Comparison of ENCODE assay signal across 8 cellular contexts in the genomic region with DNA sequence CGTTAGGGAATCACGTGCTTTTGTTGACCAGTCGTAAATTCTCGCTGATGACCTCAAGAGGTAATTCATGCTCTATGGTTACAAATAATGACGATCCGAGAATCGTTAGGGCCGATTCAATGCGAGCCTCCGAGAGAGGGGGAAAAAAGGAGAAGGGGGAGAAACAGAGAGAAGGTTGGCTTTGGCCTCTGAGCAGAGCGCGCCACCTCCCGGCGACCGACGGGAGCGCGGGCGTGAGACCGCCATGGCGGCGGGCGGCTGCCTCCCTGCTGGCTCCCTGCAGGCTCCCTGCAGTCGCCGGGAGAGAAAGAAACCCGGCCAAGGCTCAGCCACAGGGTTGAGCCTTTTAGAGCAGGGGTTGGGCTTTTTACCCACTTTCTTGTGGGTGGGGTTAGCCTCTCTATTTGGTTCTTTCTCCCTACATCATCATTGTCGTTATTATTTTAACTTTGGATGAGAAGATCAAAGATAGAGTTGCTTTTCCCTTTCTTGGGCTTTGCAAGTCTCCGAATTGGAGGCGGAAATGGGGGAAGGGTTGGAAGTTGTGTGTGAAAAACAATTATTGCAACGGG. TPM values are rescaled to one million over a fixed set of nuclear protein-coding genes. Genes with fewer than 3 reads are reported as not detected.
DNase-seq lines count a peak whose midpoint lies in the region; ATAC-seq and TF ChIP-seq lines count a peak whose summit lies in the region.

No MANE protein-coding gene starts in this region.

- peak overlapping the region; percentile 83 for H3K4me2 ChIP-seq in IMR-90 (ENCODE audit: low read depth, low read length)

- H3K4me3 ChIP-seq in IMR-90 (ENCODE audit: insufficient read depth, low read depth, low read length) (peak overlapping the region; percentile 91), Panc1 (ENCODE audit: low read depth in 2 of 2, low read length in 2 of 2) (peak overlapping the region; percentile 70 to 99), fibroblast of the aortic adventitia (ENCODE audit: low read depth, low read length) (peak overlapping the region; percentile 63), ovary (peak overlapping the region; percentile 27), upper lobe of left lung (peak overlapping the region in 3 of 4 donors; percentile 38 to 50 (median 50))

- H2BK20ac ChIP-seq in IMR-90 (ENCODE audit: low read depth, low read length) = peak overlapping the region; percentile 53; the same call in 1 of the 2 replicates

- POLR2A ChIA-PET in IMR-90 (lab: Charles Lee; ENCODE audit: unreplicated experiment) (interaction anchor here (0.6 to 3.1 kb wide), 7 partner anchors 16 to 258 kb away, joined by 3 to 25 read pairs (median 5); no protein-coding TSS in a partner anchor), Panc1 (lab: Charles Lee) (interaction anchor here (0.7 to 1.0 kb wide), 6 partner anchors 10 to 370 kb away, joined by 3 to 11 read pairs (median 6); no protein-coding TSS in a partner anchor)

- peak overlapping the region; percentile 78 for H2AFZ ChIP-seq in IMR-90 (replicated peaks; ENCODE audit: low read length, poor library complexity)

- no peak for TF ChIP-seq EP300 in ovary (IDR thresholded peaks at IDR 0.05)
- TF ChIP-seq EP300 in upper lobe of left lung (IDR thresholded peaks at IDR 0.05) = no peak

- peak overlapping the region; percentile 98 for H3K23ac ChIP-seq in IMR-90 (ENCODE audit: low read depth, low read length)

- in situ Hi-C loops in IMR-90 (cut with MboI; ENCODE audit: low sequenced_read_pairs) = loop anchor here (10.0 kb wide), 1 partner anchor 569 kb away; no protein-coding TSS in a partner anchor
- in situ Hi-C loops in Panc1 (cut with HindIII; ENCODE audit: low pct_unique_long_range_greater_than_20kb, low sequenced_read_pairs) = no loop called here

- peaks cover 12% of the 10 kb centered on the region for H3K4me1 ChIP-seq in IMR-90 (ENCODE audit: control insufficient read depth, insufficient read depth, low read length)
- peaks cover 64% of the 10 kb centered on the region for H3K4me1 ChIP-seq in Panc1 (ENCODE audit: control insufficient read depth, insufficient read depth, low read length)
- no peaks in the 10 kb centered on the region for H3K4me1 ChIP-seq in ovary (ENCODE audit: insufficient read depth)
- H3K4me1 ChIP-seq in upper lobe of left lung = peaks cover 25 to 49% (median 33%) of the 10 kb centered on the region in 4 donors

- H2AK5ac ChIP-seq in IMR-90 (ENCODE audit: low read depth, low read length) = no peak overlapping the region

- H3K27me3 ChIP-seq in IMR-90 (ENCODE audit: control insufficient read depth, insufficient read depth, low read length) = no peaks in the 10 kb centered on the region
- no peaks in the 10 kb centered on the region for H3K27me3 ChIP-seq in Panc1 (ENCODE audit: control insufficient read depth, insufficient read depth, low read length)
- H3K27me3 ChIP-seq in ovary = peaks cover 2% of the 10 kb centered on the region
- peaks cover 0 to 62% (median 32%) of the 10 kb centered on the region in 4 donors for H3K27me3 ChIP-seq in upper lobe of left lung

- H3K18ac ChIP-seq in IMR-90 (ENCODE audit: low read depth, low read length) = peak overlapping the region; percentile 58

- H4K5ac ChIP-seq in IMR-90 (ENCODE audit: low read depth, low read length) = peak overlapping the region; percentile 78

- H2BK5ac ChIP-seq in IMR-90 (ENCODE audit: low read depth, low read length, poor library complexity, severe bottlenecking) = peak overlapping the region; percentile 95

- peak overlapping the region; percentile 93 for H4K91ac ChIP-seq in IMR-90 (ENCODE audit: insufficient read depth, low read depth, low read length)

- H3K9me3 ChIP-seq in IMR-90 (ENCODE audit: control insufficient read depth, insufficient read depth, low read length) = no peaks in the 10 kb centered on the region
- no peaks in the 10 kb centered on the region for H3K9me3 ChIP-seq in Panc1 (ENCODE audit: control insufficient read depth, insufficient read depth, low read depth, low read length)
- peaks cover 0 to 8% of the 10 kb centered on the region in 2 donors for H3K9me3 ChIP-seq in ovary
- H3K9me3 ChIP-seq in upper lobe of left lung = no peaks in the 10 kb centered on the region

- H4K8ac ChIP-seq in IMR-90 (ENCODE audit: low read depth in 2 of 2, low read length in 2 of 2) = peak overlapping the region; percentile 81 to 90; a peak in 3 of 4 replicates

- peaks cover 14% of the 10 kb centered on the region; the same call in 1 of the 2 replicates for H3K36me3 ChIP-seq in IMR-90 (ENCODE audit: control insufficient read depth, insufficient read depth, low read length)
- H3K36me3 ChIP-seq in Panc1 (ENCODE audit: control insufficient read depth, insufficient read depth, low read length) = no peaks in the 10 kb centered on the region; the same call in 1 of the 2 replicates
- no peaks in the 10 kb centered on the region for H3K36me3 ChIP-seq in ovary
- H3K36me3 ChIP-seq in upper lobe of left lung = no peaks in the 10 kb centered on the region

- H3K9ac ChIP-seq in IMR-90 (ENCODE audit: low read depth, low read length) = peak overlapping the region; percentile 82

- H2BK120ac ChIP-seq in IMR-90 (ENCODE audit: low read depth, low read length) = peak overlapping the region; percentile 79

- dilution Hi-C loops in IMR-90 (cut with HindIII; ENCODE audit: low sequenced_read_pairs, unreplicated experiment) = no loop called here

- intact Hi-C loops in IMR-90 (cut with micrococcal nuclease) (loop anchor here (1.0 to 2.0 kb wide), 2 partner anchors 23 to 258 kb away; no protein-coding TSS in a partner anchor), Panc1 (cut with micrococcal nuclease; ENCODE audit: unreplicated experiment) (no loop called here), ovary (cut with DNase I) (loop anchor here in 1 of 4 donors (10.0 kb wide), 1 partner anchor 239 kb away; no protein-coding TSS in a partner anchor)

- H3K27ac ChIP-seq in IMR-90 (ENCODE audit: insufficient read depth, low read length) (peak overlapping the region; percentile 96), Panc1 (ENCODE audit: low read length) (peak overlapping the region; percentile 99), ovary (no peak overlapping the region), upper lobe of left lung (peak overlapping the region; percentile 66 to 90 (median 90))

- H2AK9ac ChIP-seq in IMR-90 (replicated peaks; ENCODE audit: low read depth, low read length, poor library complexity) = peak overlapping the region; percentile 38

- WGBS in IMR-90 (ENCODE audit: extremely low coverage in 2 of 2, insufficient read length in 1 of 2), 2 experiments = 2% methylated on average over 11 of the region's 30 CpGs; no CpG with 5 or more reads in 1 of the 2 experiments
- WGBS in ovary, 3 donors = 3 to 4% (median 3%) methylated on average over 30 of the region's 30 CpGs
- WGBS in upper lobe of left lung, 2 donors = 4% methylated on average over 29 to 30 of the region's 30 CpGs

- TF ChIP-seq CTCF in IMR-90 (conservative IDR thresholded peaks at IDR 0.05; ENCODE audit: low read depth, low read length) (peak; percentile 98), Panc1 (IDR thresholded peaks at IDR 0.05) (peak; percentile 100), fibroblast of the aortic adventitia (IDR thresholded peaks at IDR 0.05; ENCODE audit: insufficient read depth, low read length) (peak; percentile 86), ovary (IDR thresholded peaks at IDR 0.05) (peak in 1 of 3 donors; percentile 21), upper lobe of left lung (IDR thresholded peaks at IDR 0.05) (peak; percentile 83 to 92 (median 88))

- H4K20me1 ChIP-seq in IMR-90 (ENCODE audit: insufficient read depth, low read length) = peaks cover 7% of the 10 kb centered on the region; the same call in 1 of the 2 replicates

- TF ChIP-seq POLR2A in IMR-90 (IDR thresholded peaks at IDR 0.05; ENCODE audit: low read depth, low read length) (peak; percentile 67), ovary (IDR thresholded peaks at IDR 0.05) (no peak), upper lobe of left lung (IDR thresholded peaks at IDR 0.05) (peak in 1 of 4 donors; percentile 12)

- peak; percentile 48 for ATAC-seq in IMR-90 (ENCODE audit: low read depth)
- ATAC-seq in Panc1 = peak; percentile 51
- ATAC-seq in upper lobe of left lung (ENCODE audit: low FRiP score in 2 of 2) = peak; percentile 61 to 85
- ATAC-seq in HG03159 (IDR thresholded peaks at IDR 0.05; ENCODE audit: unreplicated experiment) = no peak

- H3K79me1 ChIP-seq in IMR-90 (ENCODE audit: low read depth in 1 of 2, low read length in 2 of 2) = peaks cover 6 to 8% of the 10 kb centered on the region in 2 experiments; a peak in 3 of 4 replicates

- peak overlapping the region; percentile 100 for H3K56ac ChIP-seq in IMR-90 (ENCODE audit: extremely low read depth, insufficient read depth, low read length)

- H3K9me1 ChIP-seq in IMR-90 (ENCODE audit: insufficient read depth, low read length) = no peaks in the 10 kb centered on the region

- DNase-seq in DMS153 (lab: John Stamatoyannopoulos, UW) = peak; percentile 95
- DNase-seq in IMR-90 = peak; percentile 99
- no peak for DNase-seq in Panc1 (ENCODE audit: low read depth, low spot score)
- DNase-seq in activated T-cell treated with anti-CD3 and anti-CD28 coated beads, Interleukin-2, amount 50 U/mL, for 48 hours = peak; percentile 87 to 92
- peak; percentile 84 for DNase-seq in fibroblast of the aortic adventitia (ENCODE audit: low read depth)
- peak in 2 of 5 donors; percentile 41 to 57 for DNase-seq in ovary
- peak; percentile 65 to 97 for DNase-seq in upper lobe of left lung

- peak overlapping the region; percentile 69 for H3K14ac ChIP-seq in IMR-90 (replicated peaks; ENCODE audit: low read depth, low read length)

- TF ChIP-seq RAD21 in IMR-90 (IDR thresholded peaks at IDR 0.05; ENCODE audit: low read length) = peak; percentile 93

- CTCF ChIA-PET in IMR-90 (lab: Yijun Ruan, JAX) = interaction anchor here (0.6 to 1.8 kb wide), 4 partner anchors 11 to 243 kb away, joined by 4 to 6 read pairs (median 5); no protein-coding TSS in a partner anchor
- CTCF ChIA-PET in Panc1 (lab: Charles Lee) = interaction anchor here (0.6 to 1.5 kb wide), 7 partner anchors 15 to 672 kb away, joined by 3 to 8 read pairs (median 3); no protein-coding TSS in a partner anchor

- H3K4ac ChIP-seq in IMR-90 (ENCODE audit: low read depth, low read length) = peak overlapping the region; percentile 91

- no TSS peak for BruUV-seq in IMR-90 (replicated peaks; lab: Mats Ljungman, UMichigan)
- BruUV-seq in Panc1 (replicated peaks; lab: Mats Ljungman, UMichigan) = no TSS peak

- 0 out of 3 replicates have a peak overlapping the region, but pooled peaks have one; percentile 22 for H2BK15ac ChIP-seq in IMR-90 (ENCODE audit: low read depth, low read length)

RNA-seq across cellular contexts. Expression of gene HOXB5, which starts 0.3 kb away (rescaled TPM):
- 0.54 and 0.56 TPM in 2 replicates for total RNA-seq in IMR-90 (2012; rRNA removed)
- 18.0 and 18.1 TPM in 2 replicates for polyA plus RNA-seq in IMR-90 (2012; rRNA removed)
- polyA plus RNA-seq in IMR-90 (2012; cell fraction: cytosol; rRNA removed) = 19.7 and 32.7 TPM in 2 replicates
- polyA plus RNA-seq in IMR-90 (2012; cell fraction: nucleus; rRNA removed; ENCODE audit: low replicate concordance) = 13.4 and 16.5 TPM in 2 replicates
- 67.2 TPM for total RNA-seq in Panc1 (2021; ENCODE audit: unreplicated experiment)
- 64.4 TPM for polyA plus RNA-seq in Panc1 (2012; ENCODE audit: insufficient read length)
- 0.27 and 0.57 TPM in 2 replicates for total RNA-seq in fibroblast of the aortic adventitia (ENCODE audit: low replicate concordance)
- total RNA-seq in ovary = 1 to 10 TPM in 2 of 7 donors, under 1 TPM in 4, not detected in 1; 0.20 to 2.8 (median 0.66) TPM
- under 1 TPM; 0.04 to 0.53 TPM for polyA plus RNA-seq in ovary
- 1 to 10 TPM in 4 of 6 donors, under 1 TPM in 2; 0.39 to 5.0 (median 1.5) TPM for total RNA-seq in upper lobe of left lung

RNA-seq across cellular contexts. Expression of gene HOXB3, which starts 3.9 kb away (rescaled TPM):
- 6.3 and 8.6 TPM in 2 replicates for total RNA-seq in IMR-90 (2012; rRNA removed)
- polyA plus RNA-seq in IMR-90 (2012; rRNA removed) = 59.6 and 76.4 TPM in 2 replicates
- polyA plus RNA-seq in IMR-90 (2012; cell fraction: cytosol; rRNA removed) = 31.9 and 71.7 TPM in 2 replicates
- polyA plus RNA-seq in IMR-90 (2012; cell fraction: nucleus; rRNA removed; ENCODE audit: low replicate concordance) = 383 and 595 TPM in 2 replicates
- 127 TPM for total RNA-seq in Panc1 (2021; ENCODE audit: unreplicated experiment)
- polyA plus RNA-seq in Panc1 (2012; ENCODE audit: insufficient read length) = 113 TPM
- 9.7 and 14.2 TPM in 2 replicates for total RNA-seq in fibroblast of the aortic adventitia (ENCODE audit: low replicate concordance)
- 10 to 100 TPM in 2 of 7 donors, 1 to 10 TPM in 3, under 1 TPM in 2; 0.43 to 10.7 (median 2.7) TPM for total RNA-seq in ovary
- polyA plus RNA-seq in ovary = 1 to 10 TPM in 1 of 2 donors, under 1 TPM in 1; 0.48 to 4.7 TPM
- total RNA-seq in upper lobe of left lung = 10 to 100 TPM in 2 of 6 donors, 1 to 10 TPM in 4; 2.9 to 12.6 (median 7.9) TPM

RNA-seq across cellular contexts. Expression of gene HOXB6, which starts 10.9 kb away (rescaled TPM):
- total RNA-seq in IMR-90 (2012; rRNA removed) = 11.1 and 11.9 TPM in 2 replicates
- polyA plus RNA-seq in IMR-90 (2012; rRNA removed) = 42.2 and 48.1 TPM in 2 replicates
- 66.4 and 75.0 TPM in 2 replicates for polyA plus RNA-seq in IMR-90 (2012; cell fraction: cytosol; rRNA removed)
- polyA plus RNA-seq in IMR-90 (2012; cell fraction: nucleus; rRNA removed; ENCODE audit: low replicate concordance) = 27.7 and 38.2 TPM in 2 replicates
- total RNA-seq in Panc1 (2021; ENCODE audit: unreplicated experiment) = 196 TPM
- 167 TPM for polyA plus RNA-seq in Panc1 (2012; ENCODE audit: insufficient read length)
- total RNA-seq in fibroblast of the aortic adventitia (ENCODE audit: low replicate concordance) = 0.63 and 13.1 TPM in 2 replicates
- 10 to 100 TPM in 1 of 7 donors, 1 to 10 TPM in 4, under 1 TPM in 2; 0.25 to 10.3 (median 1.7) TPM for total RNA-seq in ovary
- under 1 TPM; 0.25 to 0.73 TPM for polyA plus RNA-seq in ovary
- 10 to 100 TPM in 2 of 6 donors, 1 to 10 TPM in 4; 1.1 to 11.3 (median 7.0) TPM for total RNA-seq in upper lobe of left lung

RNA-seq across cellular contexts. Expression of gene HOXB4, which starts 15.8 kb away (rescaled TPM):
- 1.9 and 2.0 TPM in 2 replicates for total RNA-seq in IMR-90 (2012; rRNA removed)
- 7.8 and 8.5 TPM in 2 replicates for polyA plus RNA-seq in IMR-90 (2012; rRNA removed)
- polyA plus RNA-seq in IMR-90 (2012; cell fraction: cytosol; rRNA removed) = 2.2 and 4.1 TPM in 2 replicates
- polyA plus RNA-seq in IMR-90 (2012; cell fraction: nucleus; rRNA removed; ENCODE audit: low replicate concordance) = 17.8 and 38.5 TPM in 2 replicates
- total RNA-seq in Panc1 (2021; ENCODE audit: unreplicated experiment) = 27.9 TPM
- 19.4 TPM for polyA plus RNA-seq in Panc1 (2012; ENCODE audit: insufficient read length)
- total RNA-seq in fibroblast of the aortic adventitia (ENCODE audit: low replicate concordance) = 3.8 and 7.0 TPM in 2 replicates
- 1 to 10 TPM in 3 of 7 donors, under 1 TPM in 4; 0.18 to 3.4 (median 0.87) TPM for total RNA-seq in ovary
- polyA plus RNA-seq in ovary = 1 to 10 TPM in 1 of 2 donors, under 1 TPM in 1; 0.13 to 1.3 TPM
- total RNA-seq in upper lobe of left lung = 1 to 10 TPM in 4 of 6 donors, under 1 TPM in 2; 0.61 to 5.6 (median 2.0) TPM

RNA-seq across cellular contexts. Expression of gene HOXB7, which starts 16.9 kb away (rescaled TPM):
- total RNA-seq in IMR-90 (2012; rRNA removed) (1.8 and 3.3 TPM in 2 replicates), Panc1 (2021; ENCODE audit: unreplicated experiment) (44.0 TPM), fibroblast of the aortic adventitia (ENCODE audit: low replicate concordance) (0.18 and 4.7 TPM in 2 replicates), ovary (1 to 10 TPM in 4 of 7 donors, under 1 TPM in 3; 0.23 to 2.9 (median 1.3) TPM), upper lobe of left lung (1 to 10 TPM in 5 of 6 donors, not detected in 1; 1.1 to 3.7 (median 1.3) TPM)
- polyA plus RNA-seq in IMR-90 (2012; rRNA removed) (6.7 and 7.5 TPM in 2 replicates), ovary (1 to 10 TPM in 1 of 2 donors, under 1 TPM in 1; 0.48 to 6.9 TPM)
- polyA plus RNA-seq in IMR-90 (2012; cell fraction: cytosol; rRNA removed) = 5.2 and 6.4 TPM in 2 replicates
- polyA plus RNA-seq in IMR-90 (2012; cell fraction: nucleus; rRNA removed; ENCODE audit: low replicate concordance) = 1.8 and 2.6 TPM in 2 replicates
- polyA plus RNA-seq in Panc1 (2012; ENCODE audit: insufficient read length) = 36.5 TPM

Comparison
In these comparisons a context has a peak if more than half of its experiments do, and no peak if none do; other contexts are left out.
1. H3K27ac ChIP-seq: peak in IMR-90 (single experiment), Panc1 (single experiment) and upper lobe of left lung (4 of 4); none in ovary (0 of 2).
2. H3K4me3 ChIP-seq: peak in every context shown above with its lines; median percentile 91 in IMR-90; 84 in Panc1; 63 in fibroblast of the aortic adventitia; 50 in upper lobe of left lung; 27 in ovary.
3. RNA of gene HOXB5, which starts 0.3 kb away (total RNA-seq): 67.2 TPM in Panc1 (single experiment); 0.39 to 5.0 TPM in upper lobe of left lung, 0.54 to 0.56 TPM in IMR-90, 0.20 to 2.8 TPM in ovary and 0.27 to 0.57 TPM in fibroblast of the aortic adventitia; every median in the first group is over 10 times any median in the second.
4. RNA of gene HOXB6, which starts 10.9 kb away (total RNA-seq): 196 TPM in Panc1 (single experiment); 11.1 to 11.9 TPM in IMR-90, 1.1 to 11.3 TPM in upper lobe of left lung, 0.25 to 10.3 TPM in ovary and 0.63 to 13.1 TPM in fibroblast of the aortic adventitia; every median in the first group is over 10 times any median in the second.